Comparison of ENCODE assay signal across 8 cellular contexts in the genomic region with DNA sequence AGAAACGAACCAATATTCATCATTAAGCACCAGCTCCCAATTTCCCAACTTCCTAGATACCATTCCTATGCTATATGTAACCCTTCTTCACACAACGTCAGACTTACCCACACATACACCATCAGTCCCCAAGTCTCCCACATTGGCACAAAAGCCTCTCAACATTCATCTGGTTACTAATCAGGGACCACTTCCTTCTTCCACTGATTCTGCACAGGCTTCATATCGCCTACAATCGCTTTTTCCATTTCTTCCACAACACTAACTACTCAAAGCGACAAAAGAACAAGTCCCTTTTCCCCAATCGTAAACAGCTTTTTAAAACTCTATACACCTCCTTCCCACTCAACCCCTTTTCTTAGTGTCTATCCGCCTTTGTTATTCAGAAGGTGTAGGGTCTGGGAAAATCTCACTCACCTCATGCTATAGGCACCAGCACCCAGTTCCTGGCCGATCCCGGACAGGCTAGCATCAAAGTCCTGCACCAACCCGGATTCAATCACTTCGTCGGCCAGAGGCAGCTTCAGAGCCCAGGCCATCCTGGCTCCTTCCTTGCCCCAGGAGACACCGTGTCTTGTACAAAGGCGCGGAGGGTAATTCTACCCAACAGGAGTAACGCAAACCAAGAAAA. TPM values are rescaled to one million over a fixed set of nuclear protein-coding genes. Genes with fewer than 3 reads are reported as not detected.
DNase-seq lines count a peak whose midpoint lies in the region; ATAC-seq and TF ChIP-seq lines count a peak whose summit lies in the region.

No MANE protein-coding gene starts in this region.

- peak; percentile 5 for ATAC-seq in HG03025 (IDR thresholded peaks at IDR 0.05; ENCODE audit: low FRiP score, unreplicated experiment)
- peak; percentile 57 for ATAC-seq in SK-N-SH treated with all-trans-retinoic acid at 6 μM for 48 hours
- no peak for ATAC-seq in GM21390 (IDR thresholded peaks at IDR 0.05; ENCODE audit: unreplicated experiment)
- no peak for ATAC-seq in GM19463 (IDR thresholded peaks at IDR 0.05; ENCODE audit: unreplicated experiment)

- H3K4me3 ChIP-seq in fibroblast of the aortic adventitia (ENCODE audit: low read depth, low read length) = peak overlapping the region; percentile 97

- DNase-seq in GM13976 (ENCODE audit: low spot score) (peak; percentile 39), fibroblast of the aortic adventitia (ENCODE audit: low read depth) (peak; percentile 35), pons (ENCODE audit: low spot score) (peak; percentile 14), NCI-H524 (lab: John Stamatoyannopoulos, UW) (no peak)

- in situ Hi-C loops in GM13976 (cut with MboI; ENCODE audit: low sequenced_read_pairs, unreplicated experiment) = no loop called here

- TF ChIP-seq CTCF in GM13976 (IDR thresholded peaks at IDR 0.05; ENCODE audit: borderline replicate concordance, control extremely low read depth, extremely low read depth, insufficient read depth, missing control alignments) (no peak), fibroblast of the aortic adventitia (IDR thresholded peaks at IDR 0.05; ENCODE audit: insufficient read depth, low read length) (no peak)

TF ChIP-seq in SK-N-SH treated with all-trans-retinoic acid at 6 μM for 48 hours, 23 proteins besides CTCF, POLR2A, EP300 and RAD21:
- no peak for TF ChIP-seq SNAI2 (CRISPR knock-in tag; IDR thresholded peaks at IDR 0.05)
- TF ChIP-seq CSDC2 (CRISPR knock-in tag; IDR thresholded peaks at IDR 0.05) = 0 out of 2 replicates have a peak, but pooled peaks have one; percentile 20

RNA-seq across cellular contexts. Expression of gene TFCP2, which starts 0.9 kb away (rescaled TPM):
- 10.8 and 12.8 TPM in 2 replicates for total RNA-seq in fibroblast of the aortic adventitia (ENCODE audit: low replicate concordance)

RNA-seq across cellular contexts. Expression of gene POU6F1, which starts 45.9 kb away (rescaled TPM):
- total RNA-seq in fibroblast of the aortic adventitia (ENCODE audit: low replicate concordance) = 3.5 and 5.7 TPM in 2 replicates

Comparison
In these comparisons a context has a peak if more than half of its experiments do, and no peak if none do; other contexts are left out.
1. DNase-seq: peak in GM13976 (single experiment), fibroblast of the aortic adventitia (single experiment) and pons (single experiment); none in NCI-H524 (0 of 2).
2. ATAC-seq: peak in HG03025 (single experiment) and SK-N-SH treated with all-trans-retinoic acid at 6 μM for 48 hours (single experiment); none in GM21390 (single experiment) and GM19463 (single experiment).